In genomic region chr9:127417130-127418036, GRCh38 we compare ENCODE assay signal across 11 cellular contexts. TPM values are rescaled to one million over a fixed set of nuclear protein-coding genes. Genes with fewer than 3 reads are reported as not detected.
DNase-seq lines count a peak whose midpoint lies in the region; ATAC-seq and TF ChIP-seq lines count a peak whose summit lies in the region.
"Had no signal": no experiment of that assay in that cellular context is flagged by ENCODE, and none has a peak within 500 bp of the region (broad histone marks: within the 10 kb centered on the region; RNA-seq: fewer than 3 reads in every experiment).

No MANE protein-coding gene starts in this region.

- H3K27me3 ChIP-seq in prostate gland (replicated peaks; ENCODE audit: insufficient read depth), result no peaks in the 10 kb centered on the region

- H3K9me3 ChIP-seq in prostate gland, result no peaks in the 10 kb centered on the region
- no peaks in the 10 kb centered on the region for H3K9me3 ChIP-seq in T-helper 17 cell (ENCODE audit: control insufficient read depth, low read length, poor library complexity, severe bottlenecking)

- H3K27ac Mint-ChIP-seq in immature natural killer cell (no peak overlapping the region), T-helper 17 cell (no peak overlapping the region)
- H3K27ac Mint-ChIP-seq: activated naive CD4-positive, alpha-beta T cell treated with anti-CD3 and anti-CD28 coated beads, Interleukin-2, amount 50 U/mL, for 72 hours had no signal

- H3K36me3 ChIP-seq in prostate gland, result no peaks in the 10 kb centered on the region

- H3K27me3 Mint-ChIP-seq in immature natural killer cell (ENCODE audit: low read depth in 3 of 3), result peaks cover 0 to 4% (median under 1%) of the 10 kb centered on the region in 3 donors
- H3K27me3 Mint-ChIP-seq in T-helper 17 cell, result peaks cover 17% of the 10 kb centered on the region

- no peak for TF ChIP-seq POLR2A in prostate gland (IDR thresholded peaks at IDR 0.05)

- no peak overlapping the region for H3K27ac ChIP-seq in prostate gland

- H3K4me3 ChIP-seq in prostate gland, result no peak overlapping the region

- DNase-seq in DMS53 (lab: John Stamatoyannopoulos, UW) (peak; percentile 37), DMS53 treated with DMSO at 0.1 percent for 48 hours (lab: John Stamatoyannopoulos, UW; ENCODE audit: unreplicated experiment) (no peak), NCI-H2029 treated with DMSO at 0.1 percent for 48 hours (lab: John Stamatoyannopoulos, UW) (peak; percentile 46), epidermal melanocyte (ENCODE audit: insufficient read length, low spot score) (peak; percentile 45), prostate gland (ENCODE audit: low spot score) (peak; percentile 36), immature natural killer cell (no peak), T-helper 17 cell (no peak)
- DNase-seq: NCI-H187 treated with DMSO at 0.1 percent for 48 hours had no signal

- H3K36me3 Mint-ChIP-seq in immature natural killer cell (peaks cover 0 to 7% (median 0%) of the 10 kb centered on the region in 3 donors), T-helper 17 cell (ENCODE audit: low read depth) (no peaks in the 10 kb centered on the region)
- H3K36me3 Mint-ChIP-seq: activated naive CD4-positive, alpha-beta T cell treated with anti-CD3 and anti-CD28 coated beads, Interleukin-2, amount 50 U/mL, for 72 hours; natural killer cell had no signal

- no peak for ATAC-seq in GM21825 (IDR thresholded peaks at IDR 0.05; ENCODE audit: unreplicated experiment)
- no peak for ATAC-seq in T-helper 17 cell

- intact Hi-C loops in prostate gland (cut with DNase I), result no loop called here

- no peaks in the 10 kb centered on the region for H3K4me1 ChIP-seq in prostate gland (replicated peaks)

- TF ChIP-seq CTCF in prostate gland (IDR thresholded peaks at IDR 0.05), result no peak

- WGBS in prostate gland, result 68% methylated on average over 14 of the region's 15 CpGs

- H3K4me1 Mint-ChIP-seq in immature natural killer cell (peaks cover 0 to 11% of the 10 kb centered on the region in 2 donors), T-helper 17 cell (peaks cover 14% of the 10 kb centered on the region)

- no peaks in the 10 kb centered on the region for H3K9me3 Mint-ChIP-seq in immature natural killer cell
- H3K9me3 Mint-ChIP-seq: activated naive CD4-positive, alpha-beta T cell treated with anti-CD3 and anti-CD28 coated beads, Interleukin-2, amount 50 U/mL, for 72 hours; natural killer cell had no signal

- H3K4me3 Mint-ChIP-seq in immature natural killer cell, result peak overlapping the region in 1 of 5 donors; percentile 15
- H3K4me3 Mint-ChIP-seq in T-helper 17 cell, result no peak overlapping the region
- H3K4me3 Mint-ChIP-seq: natural killer cell had no signal

RNA-seq across cellular contexts. Expression of gene ZNF79, which starts 6.8 kb away (rescaled TPM):
- 10 to 100 TPM; 14.3 to 14.5 TPM for total RNA-seq in prostate gland
- polyA plus RNA-seq in immature natural killer cell, result 10 to 100 TPM in 1 of 3 donors, 1 to 10 TPM in 2; 4.0 to 10.9 (median 5.1) TPM
- 1 to 10 TPM; 7.9 to 8.4 TPM for total RNA-seq in T-helper 17 cell

RNA-seq across cellular contexts. Expression of gene SLC2A8, which starts 20.4 kb away (rescaled TPM):
- 10 to 100 TPM; 29.3 to 69.3 TPM for total RNA-seq in prostate gland
- 10 to 100 TPM; 11.2 to 14.5 (median 12.7) TPM for polyA plus RNA-seq in immature natural killer cell
- total RNA-seq in T-helper 17 cell, result 1 to 10 TPM; 3.0 to 4.3 TPM

RNA-seq across cellular contexts. Expression of gene RPL12, which starts 33.8 kb away (rescaled TPM):
- total RNA-seq in prostate gland, result 1,000 to 10,000 TPM; 1,460 to 2,640 TPM
- polyA plus RNA-seq in immature natural killer cell, result 100 to 1,000 TPM; 517 to 724 (median 686) TPM
- 1,000 to 10,000 TPM; 1,506 to 1,597 TPM for total RNA-seq in T-helper 17 cell

RNA-seq across cellular contexts. Expression of gene LRSAM1, which starts 33.9 kb away (rescaled TPM):
- 10 to 100 TPM; 14.8 to 30.5 TPM for total RNA-seq in prostate gland
- 1 to 10 TPM; 2.7 to 6.4 (median 4.4) TPM for polyA plus RNA-seq in immature natural killer cell
- total RNA-seq in T-helper 17 cell, result 10 to 100 TPM; 19.6 to 22.2 TPM

Comparison
In these comparisons a context has a peak if more than half of its experiments do, and no peak if none do; other contexts are left out.
1. DNase-seq: peak in DMS53 (single experiment), NCI-H2029 treated with DMSO at 0.1 percent for 48 hours (single experiment), epidermal melanocyte (single experiment) and prostate gland (single experiment); none in DMS53 treated with DMSO at 0.1 percent for 48 hours (single experiment), immature natural killer cell (0 of 3) and T-helper 17 cell (0 of 3).
2. RNA of gene SLC2A8, which starts 20.4 kb away (total RNA-seq): 29.3 to 69.3 TPM in prostate gland; 3.0 to 4.3 TPM in T-helper 17 cell; every median in the first group is over 4 times any median in the second.